Comparison of ENCODE assay signal across 10 cellular contexts in genomic region chr6:30500421-30501069, GRCh38. TPM values are rescaled to one million over a fixed set of nuclear protein-coding genes. Genes with fewer than 3 reads are reported as not detected.
A peak's percentile ranks its signal among the peaks of the same experiment; 100 is the strongest.
DNase-seq lines count a peak whose midpoint lies in the region; ATAC-seq and TF ChIP-seq lines count a peak whose summit lies in the region.
"Had no signal": no experiment of that assay in that cellular context is flagged by ENCODE, and none has a peak within 500 bp of the region (broad histone marks: within the 10 kb centered on the region; RNA-seq: fewer than 3 reads in every experiment).

No MANE protein-coding gene starts in this region.

- peak overlapping the region; percentile 41 to 49 for H3K4me3 Mint-ChIP-seq in CD14-positive monocyte
- peak overlapping the region; percentile 55 for H3K4me3 Mint-ChIP-seq in central memory CD8-positive, alpha-beta T cell

- peaks cover 0 to 2% (median 0%) of the 10 kb centered on the region in 7 donors for H3K9me3 Mint-ChIP-seq in CD14-positive monocyte
- no peaks in the 10 kb centered on the region for H3K9me3 Mint-ChIP-seq in central memory CD8-positive, alpha-beta T cell

- H3K27ac Mint-ChIP-seq in CD14-positive monocyte = peak overlapping the region in 5 of 7 donors; percentile 10 to 78 (median 63)
- no peak overlapping the region for H3K27ac Mint-ChIP-seq in central memory CD8-positive, alpha-beta T cell (ENCODE audit: low read depth)

- peaks cover 48% of the 10 kb centered on the region for H3K4me1 Mint-ChIP-seq in CD14-positive monocyte
- peaks cover 33% of the 10 kb centered on the region for H3K4me1 Mint-ChIP-seq in central memory CD8-positive, alpha-beta T cell

- H3K9me3 ChIP-seq in mucosa of descending colon = no peaks in the 10 kb centered on the region

- peaks cover 0 to 2% (median 0%) of the 10 kb centered on the region in 3 donors for H3K27me3 Mint-ChIP-seq in CD14-positive monocyte (ENCODE audit: low read depth in 3 of 3)
- no peaks in the 10 kb centered on the region for H3K27me3 Mint-ChIP-seq in central memory CD8-positive, alpha-beta T cell

- TF ChIP-seq CTCF in CD14-positive monocyte (IDR thresholded peaks at IDR 0.05) (no peak), mucosa of descending colon (IDR thresholded peaks at IDR 0.05) (no peak)

- no peaks in the 10 kb centered on the region for H3K36me3 Mint-ChIP-seq in CD14-positive monocyte
- H3K36me3 Mint-ChIP-seq in central memory CD8-positive, alpha-beta T cell (ENCODE audit: insufficient read depth) = peaks cover 8% of the 10 kb centered on the region

- H3K4me3 ChIP-seq in mucosa of descending colon = no peak overlapping the region

- no peaks in the 10 kb centered on the region for H3K4me1 ChIP-seq in mucosa of descending colon (ENCODE audit: low read depth)

- no peak for ATAC-seq in central memory CD8-positive, alpha-beta T cell (replicated peaks; ENCODE audit: extremely low read depth, poor library complexity, severe bottlenecking)
- peak; percentile 28 for ATAC-seq in mucosa of descending colon
- no peak for ATAC-seq in HG03280 (IDR thresholded peaks at IDR 0.05; ENCODE audit: unreplicated experiment)
- no peak for ATAC-seq in left colon
- ATAC-seq in HG03354 (IDR thresholded peaks at IDR 0.05; ENCODE audit: poor library complexity, severe bottlenecking, unreplicated experiment) = no peak

- no peak for DNase-seq in CD14-positive monocyte (ENCODE audit: low spot score)
- DNase-seq in Kasumi-1 (lab: John Stamatoyannopoulos, UW) = peak; percentile 64 to 65
- DNase-seq in central memory CD8-positive, alpha-beta T cell (ENCODE audit: low spot score in 2 of 2) = no peak
- DNase-seq in mucosa of descending colon = no peak
- no peak for DNase-seq in left colon
- DNase-seq in NCI-H1694 (lab: John Stamatoyannopoulos, UW) = no peak
- DNase-seq: activated CD4-positive, alpha-beta T cell treated with anti-CD3 and anti-CD28 coated beads for 48 hours; NCI-H2081 treated with DMSO at 0.1 percent for 48 hours had no signal

- intact Hi-C loops in CD14-positive monocyte (cut with micrococcal nuclease) = no loop called here
- intact Hi-C loops in mucosa of descending colon (cut with DNase I, micrococcal nuclease) = no loop called here
- intact Hi-C loops in left colon (cut with DNase I, micrococcal nuclease) = no loop called here

- no peaks in the 10 kb centered on the region for H3K36me3 ChIP-seq in mucosa of descending colon (ENCODE audit: low read depth)

RNA-seq across cellular contexts. Expression of gene HLA-E, which starts 11.2 kb away (rescaled TPM):
- polyA plus RNA-seq in CD14-positive monocyte = 100 to 1,000 TPM; 870 to 944 TPM
- 100 to 1,000 TPM; 316 to 631 (median 383) TPM for total RNA-seq in mucosa of descending colon
- total RNA-seq in left colon = 100 to 1,000 TPM; 332 to 370 TPM

RNA-seq across cellular contexts. Expression of gene GNL1, which starts 55.7 kb away (rescaled TPM):
- 10 to 100 TPM; 10.3 to 12.9 TPM for polyA plus RNA-seq in CD14-positive monocyte
- 10 to 100 TPM; 37.8 to 48.1 (median 45.9) TPM for total RNA-seq in mucosa of descending colon
- total RNA-seq in left colon = 10 to 100 TPM; 42.6 to 43.8 TPM

RNA-seq across cellular contexts. Expression of gene PRR3, which starts 56.5 kb away (rescaled TPM):
- 1 to 10 TPM; 2.8 to 3.6 TPM for polyA plus RNA-seq in CD14-positive monocyte
- 1 to 10 TPM; 4.6 to 9.7 (median 5.9) TPM for total RNA-seq in mucosa of descending colon
- 1 to 10 TPM; 4.2 to 4.7 TPM for total RNA-seq in left colon

Comparison
In these comparisons a context has a peak if more than half of its experiments do, and no peak if none do; other contexts are left out.
1. DNase-seq: peak in Kasumi-1 (2 of 2); none in CD14-positive monocyte (single experiment), central memory CD8-positive, alpha-beta T cell (0 of 2), mucosa of descending colon (0 of 3), left colon (0 of 2) and NCI-H1694 (single experiment).